Comparison of ENCODE assay signal across 10 cellular contexts in the genomic region with DNA sequence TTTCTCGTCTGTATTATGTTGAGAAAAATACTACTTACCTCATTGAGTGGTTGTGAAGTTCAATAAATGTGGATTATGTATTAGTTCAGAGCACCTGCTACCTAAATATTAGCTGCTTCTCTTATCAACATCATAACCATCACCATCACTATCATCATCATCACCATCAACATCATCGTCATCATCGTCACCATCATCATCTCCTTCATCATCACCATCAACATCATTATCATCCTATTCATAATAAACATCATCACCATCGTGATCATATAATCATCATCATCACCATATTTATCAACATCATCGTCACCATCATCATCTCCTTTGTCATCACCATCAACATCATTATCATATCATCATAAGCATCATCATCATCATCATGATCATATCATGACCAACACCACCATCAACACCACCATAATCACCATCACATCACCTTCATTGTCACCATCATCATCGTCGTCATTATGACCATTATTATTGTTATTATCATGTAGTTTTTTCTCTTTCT.
"Had no signal": no experiment of that assay in that cellular context is flagged by ENCODE, and none has a peak within 500 bp of the region (broad histone marks: within the 10 kb centered on the region; RNA-seq: fewer than 3 reads in every experiment).

No MANE protein-coding gene starts in this region.

- DNase-seq: GM23248, GOT3, H9, HCEC 1CT, HFFc6, IMR-90, Karpas-422, KBM-7 had no signal

- H3K9ac ChIP-seq: GM23248, KMS-11 had no signal

- H3K4me2 ChIP-seq: KMS-11 had no signal

- H3K27ac ChIP-seq: GM23248, KMS-11 had no signal

- H2AFZ ChIP-seq: GM23248 had no signal

- FAIRE-seq: H54 had no signal

- H3K4me3 ChIP-seq: GM23248 had no signal
